ENCODE assay signal across 8 cellular contexts in genomic region chr1:93816970-93817738, GRCh38.
DNase-seq lines count a peak whose midpoint lies in the region; ATAC-seq and TF ChIP-seq lines count a peak whose summit lies in the region.

No MANE protein-coding gene starts in this region.

- H3K4me3 ChIP-seq in HFF-Myc (replicated peaks; ENCODE audit: low read depth, low read length) (no peak overlapping the region), smooth muscle cell (no peak overlapping the region)

- H3K79me2 ChIP-seq in smooth muscle cell (ENCODE audit: low read depth) = no peaks in the 10 kb centered on the region

- H3K36me3 ChIP-seq in smooth muscle cell (ENCODE audit: low read depth) = no peaks in the 10 kb centered on the region

- peaks cover 21% of the 10 kb centered on the region for H3K4me1 ChIP-seq in smooth muscle cell (ENCODE audit: low read depth)

- ATAC-seq in SK-N-SH treated with all-trans-retinoic acid at 6 μM for 48 hours = peak; percentile 77
- ATAC-seq in GM21515 (IDR thresholded peaks at IDR 0.05; ENCODE audit: unreplicated experiment) = no peak
- no peak for ATAC-seq in HG03442 (IDR thresholded peaks at IDR 0.05; ENCODE audit: unreplicated experiment)
- ATAC-seq in GM19023 (IDR thresholded peaks at IDR 0.05; ENCODE audit: unreplicated experiment) = no peak
- ATAC-seq in HG02870 (IDR thresholded peaks at IDR 0.05; ENCODE audit: unreplicated experiment) = no peak

- peaks cover 32% of the 10 kb centered on the region for H3F3A ChIP-seq in smooth muscle cell (ENCODE audit: low read depth)

- no peaks in the 10 kb centered on the region for H3K27me3 ChIP-seq in smooth muscle cell (ENCODE audit: low read depth)

- H3K9me3 ChIP-seq in smooth muscle cell (replicated peaks; ENCODE audit: low read depth) = no peaks in the 10 kb centered on the region

- WGBS in smooth muscle cell (ENCODE audit: low lambda C conversion rate) = 22% methylated on average over 3 of the region's 3 CpGs

- no peak overlapping the region for H2AFZ ChIP-seq in smooth muscle cell (ENCODE audit: low read depth)

- peak overlapping the region; percentile 5 for H3K9ac ChIP-seq in smooth muscle cell (ENCODE audit: low read depth)

- H3K4me2 ChIP-seq in smooth muscle cell = peak overlapping the region; percentile 72

- DNase-seq in HFF-Myc (ENCODE audit: extremely low read depth, low read depth) (peak; percentile 65), glomerular endothelial cell (ENCODE audit: extremely low read depth, low read depth, low spot score) (peak; percentile 65), smooth muscle cell (lab: John Stamatoyannopoulos, UW; ENCODE audit: unreplicated experiment) (no peak)

- no peaks in the 10 kb centered on the region for H4K20me1 ChIP-seq in smooth muscle cell (ENCODE audit: low read depth)

- TF ChIP-seq CTCF in HFF-Myc (IDR thresholded peaks at IDR 0.05; ENCODE audit: low read depth, low read length, missing control alignments) (no peak), smooth muscle cell (IDR thresholded peaks at IDR 0.05; ENCODE audit: borderline replicate concordance, insufficient read depth, poor library complexity, severe bottlenecking) (no peak)

- peak overlapping the region; percentile 93 for H3K27ac ChIP-seq in smooth muscle cell (ENCODE audit: low read depth)

TF ChIP-seq in SK-N-SH treated with all-trans-retinoic acid at 6 μM for 48 hours, 23 proteins besides CTCF, POLR2A, EP300 and RAD21:
- peak; percentile 15; the same call in 1 of the 2 replicates for TF ChIP-seq PATZ1 (CRISPR knock-in tag; IDR thresholded peaks at IDR 0.05; ENCODE audit: borderline replicate concordance)
- no peak for TF ChIP-seq OSR1 (CRISPR knock-in tag; IDR thresholded peaks at IDR 0.05)
- 0 out of 2 replicates have a peak, but pooled peaks have one; percentile 34 for TF ChIP-seq CSDC2 (CRISPR knock-in tag; IDR thresholded peaks at IDR 0.05)
- TF ChIP-seq, protein P1, sequence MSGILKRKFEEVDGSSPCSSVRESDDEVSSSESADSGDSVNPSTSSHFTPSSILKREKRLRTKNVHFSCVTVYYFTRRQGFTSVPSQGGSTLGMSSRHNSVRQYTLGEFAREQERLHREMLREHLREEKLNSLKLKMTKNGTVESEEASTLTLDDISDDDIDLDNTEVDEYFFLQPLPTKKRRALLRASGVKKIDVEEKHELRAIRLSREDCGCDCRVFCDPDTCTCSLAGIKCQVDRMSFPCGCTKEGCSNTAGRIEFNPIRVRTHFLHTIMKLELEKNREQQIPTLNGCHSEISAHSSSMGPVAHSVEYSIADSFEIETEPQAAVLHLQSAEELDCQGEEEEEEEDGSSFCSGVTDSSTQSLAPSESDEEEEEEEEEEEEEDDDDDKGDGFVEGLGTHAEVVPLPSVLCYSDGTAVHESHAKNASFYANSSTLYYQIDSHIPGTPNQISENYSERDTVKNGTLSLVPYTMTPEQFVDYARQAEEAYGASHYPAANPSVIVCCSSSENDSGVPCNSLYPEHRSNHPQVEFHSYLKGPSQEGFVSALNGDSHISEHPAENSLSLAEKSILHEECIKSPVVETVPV (CRISPR knock-in tag; IDR thresholded peaks at IDR 0.05) = 0 out of 2 replicates have a peak, but pooled peaks have one; percentile 33
- peak; percentile 65 for TF ChIP-seq ISL1 (CRISPR knock-in tag; IDR thresholded peaks at IDR 0.05)
- TF ChIP-seq ZFP3 (CRISPR knock-in tag; IDR thresholded peaks at IDR 0.05) = peak; percentile 50; the same call in 1 of the 2 replicates
- TF ChIP-seq, protein P2, sequence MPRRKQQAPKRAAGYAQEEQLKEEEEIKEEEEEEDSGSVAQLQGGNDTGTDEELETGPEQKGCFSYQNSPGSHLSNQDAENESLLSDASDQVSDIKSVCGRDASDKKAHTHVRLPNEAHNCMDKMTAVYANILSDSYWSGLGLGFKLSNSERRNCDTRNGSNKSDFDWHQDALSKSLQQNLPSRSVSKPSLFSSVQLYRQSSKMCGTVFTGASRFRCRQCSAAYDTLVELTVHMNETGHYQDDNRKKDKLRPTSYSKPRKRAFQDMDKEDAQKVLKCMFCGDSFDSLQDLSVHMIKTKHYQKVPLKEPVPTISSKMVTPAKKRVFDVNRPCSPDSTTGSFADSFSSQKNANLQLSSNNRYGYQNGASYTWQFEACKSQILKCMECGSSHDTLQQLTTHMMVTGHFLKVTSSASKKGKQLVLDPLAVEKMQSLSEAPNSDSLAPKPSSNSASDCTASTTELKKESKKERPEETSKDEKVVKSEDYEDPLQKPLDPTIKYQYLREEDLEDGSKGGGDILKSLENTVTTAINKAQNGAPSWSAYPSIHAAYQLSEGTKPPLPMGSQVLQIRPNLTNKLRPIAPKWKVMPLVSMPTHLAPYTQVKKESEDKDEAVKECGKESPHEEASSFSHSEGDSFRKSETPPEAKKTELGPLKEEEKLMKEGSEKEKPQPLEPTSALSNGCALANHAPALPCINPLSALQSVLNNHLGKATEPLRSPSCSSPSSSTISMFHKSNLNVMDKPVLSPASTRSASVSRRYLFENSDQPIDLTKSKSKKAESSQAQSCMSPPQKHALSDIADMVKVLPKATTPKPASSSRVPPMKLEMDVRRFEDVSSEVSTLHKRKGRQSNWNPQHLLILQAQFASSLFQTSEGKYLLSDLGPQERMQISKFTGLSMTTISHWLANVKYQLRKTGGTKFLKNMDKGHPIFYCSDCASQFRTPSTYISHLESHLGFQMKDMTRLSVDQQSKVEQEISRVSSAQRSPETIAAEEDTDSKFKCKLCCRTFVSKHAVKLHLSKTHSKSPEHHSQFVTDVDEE (CRISPR knock-in tag; IDR thresholded peaks at IDR 0.05) = peak; percentile 91
- TF ChIP-seq ZNF8 (CRISPR knock-in tag; IDR thresholded peaks at IDR 0.05) = peak; percentile 17; the same call in 1 of the 2 replicates
- no peak for TF ChIP-seq BACH2 (CRISPR knock-in tag; IDR thresholded peaks at IDR 0.05; ENCODE audit: borderline replicate concordance)
- TF ChIP-seq PPARA (CRISPR knock-in tag; IDR thresholded peaks at IDR 0.05; ENCODE audit: borderline replicate concordance) = no peak
- TF ChIP-seq GLIS3 (CRISPR knock-in tag; IDR thresholded peaks at IDR 0.05) = 0 out of 2 replicates have a peak, but pooled peaks have one; percentile 57
- peak; percentile 95 for TF ChIP-seq TCF4 (CRISPR knock-in tag; IDR thresholded peaks at IDR 0.05; ENCODE audit: borderline replicate concordance)
- no peak; the same call in 1 of the 2 replicates for TF ChIP-seq TOX (CRISPR knock-in tag; IDR thresholded peaks at IDR 0.05; ENCODE audit: borderline replicate concordance)
